1 cellular context compared by ENCODE assay signal in the genomic region with DNA sequence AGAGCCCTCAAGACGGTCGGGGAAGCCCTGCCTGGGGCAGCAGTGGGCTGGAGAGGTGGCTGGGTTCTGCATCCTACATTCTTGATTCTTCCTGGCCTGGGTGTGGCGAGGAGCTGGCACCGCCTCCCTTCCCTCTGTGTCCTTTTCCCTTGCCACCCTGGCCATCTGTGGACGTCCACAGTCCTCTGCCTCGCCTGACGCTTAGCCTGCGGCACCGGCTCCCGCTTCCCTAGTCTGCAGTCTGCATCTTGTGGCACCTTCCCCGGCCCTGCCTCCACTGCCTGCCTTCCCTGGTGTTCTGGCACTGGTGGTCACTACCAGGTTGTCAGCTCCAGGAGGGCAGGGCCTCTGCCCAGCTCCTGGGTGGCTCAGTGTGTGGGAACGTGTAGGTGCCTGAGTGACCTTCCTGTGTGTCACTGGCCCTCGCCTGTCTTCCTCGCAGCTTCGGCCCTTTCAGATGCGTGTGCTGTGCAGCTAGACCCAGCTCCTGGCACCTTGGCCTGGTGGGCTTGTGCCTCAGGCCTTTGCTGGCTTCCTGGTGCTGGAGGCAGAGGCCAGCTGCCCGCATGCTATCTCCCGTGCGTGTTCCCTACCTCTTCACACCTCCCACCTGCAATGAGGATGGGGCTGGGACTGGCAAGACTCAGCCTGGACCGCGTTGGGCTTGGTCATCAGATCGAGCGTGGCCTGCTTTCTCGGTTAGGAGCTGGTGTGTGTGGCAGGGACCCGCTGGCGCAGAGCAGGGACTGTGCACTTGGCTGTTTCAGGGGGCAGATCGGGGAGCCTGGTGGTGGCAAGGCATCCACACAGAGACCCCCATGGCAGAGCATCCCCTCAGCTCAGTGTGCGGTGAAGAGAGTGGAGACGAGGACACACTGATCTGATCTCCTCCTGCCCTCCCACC.
TF ChIP-seq lines count a peak whose summit lies in the region.

No MANE protein-coding gene starts in this region.

TF ChIP-seq in A549, 52 proteins besides CTCF, POLR2A, EP300 and RAD21:
- no peak for TF ChIP-seq HOXB13 (CRISPR knock-in tag; IDR thresholded peaks at IDR 0.05; ENCODE audit: low read depth)
- no peak for TF ChIP-seq HDAC2 (IDR thresholded peaks at IDR 0.05)
- TF ChIP-seq NFE2L2 (conservative IDR thresholded peaks at IDR 0.05; ENCODE audit: low read length): no peak
- no peak for TF ChIP-seq ZNF302 (CRISPR knock-in tag; IDR thresholded peaks at IDR 0.05)
